ENCODE assay signal across 8 cellular contexts in genomic region chr16:23509763-23510153, GRCh38. TPM values are rescaled to one million over a fixed set of nuclear protein-coding genes. Genes with fewer than 3 reads are reported as not detected.
A peak's percentile ranks its signal among the peaks of the same experiment; 100 is the strongest.
DNase-seq lines count a peak whose midpoint lies in the region; ATAC-seq and TF ChIP-seq lines count a peak whose summit lies in the region.

No MANE protein-coding gene starts in this region.

- peak; percentile 9 for ATAC-seq in GM18502 (IDR thresholded peaks at IDR 0.05; ENCODE audit: poor library complexity, unreplicated experiment)
- ATAC-seq in HG03196 (IDR thresholded peaks at IDR 0.05; ENCODE audit: unreplicated experiment), result peak; percentile 1
- peak; percentile 16 for ATAC-seq in lung (ENCODE audit: insufficient read depth, low FRiP score)
- ATAC-seq in thoracic aorta (ENCODE audit: insufficient number of reproducible peaks, low FRiP score, low read depth), result no peak

- intact Hi-C loops in dorsolateral prefrontal cortex (cut with DNase I), result loop anchor here in 1 of 2 donors (5.0 to 10.0 kb wide), 2 partner anchors 48 to 55 kb away; partner anchors contain the start of genes COG7, EARS2 and UBFD1

- DNase-seq in T-helper 2 cell (peak in 3 of 5 experiments; percentile 11 to 87 (median 65)), dorsolateral prefrontal cortex (peak in 1 of 10 donors; percentile 33), lung (ENCODE audit: low spot score) (no peak), thoracic aorta (ENCODE audit: low spot score) (no peak), NCI-H2029 treated with DMSO at 0.1 percent for 48 hours (lab: John Stamatoyannopoulos, UW) (no peak), dedifferentiated amniotic fluid mesenchymal stem cell (ENCODE audit: extremely low spot score) (no peak)

- H3K36me3 ChIP-seq in lung (ENCODE audit: control insufficient read depth in 2 of 2, insufficient read depth in 2 of 2, low read length in 2 of 2), result no peaks in the 10 kb centered on the region
- H3K36me3 ChIP-seq in thoracic aorta, result no peaks in the 10 kb centered on the region

- no peaks in the 10 kb centered on the region for H3K9me3 ChIP-seq in lung (ENCODE audit: control insufficient read depth in 2 of 2, insufficient read depth in 1 of 2, low read length in 1 of 2)
- H3K9me3 ChIP-seq in thoracic aorta, result no peaks in the 10 kb centered on the region

- WGBS in lung, 2 donors, result 0% methylated on average over 17 of the region's 17 CpGs

- H3K27ac ChIP-seq in dorsolateral prefrontal cortex, result peak overlapping the region in 54 of 59 donors; percentile 11 to 93 (median 76)
- H3K27ac ChIP-seq in lung (ENCODE audit: low read depth in 1 of 2, low read length in 1 of 2), result peak overlapping the region; percentile 91 to 92
- peak overlapping the region in 1 of 2 donors; percentile 64 for H3K27ac ChIP-seq in thoracic aorta

- TF ChIP-seq CTCF in dorsolateral prefrontal cortex (IDR thresholded peaks at IDR 0.05 in 54 of 56, conservative IDR thresholded peaks at IDR 0.05 in 2 of 56; ENCODE audit: low read depth in 1 of 56, partially characterized antibody in 56 of 56), result no peak
- no peak for TF ChIP-seq CTCF in lung (IDR thresholded peaks at IDR 0.05; ENCODE audit: control extremely low read depth, extremely low read depth)
- no peak for TF ChIP-seq CTCF in thoracic aorta (IDR thresholded peaks at IDR 0.05)

- H3K4me1 ChIP-seq in lung (ENCODE audit: control insufficient read depth in 2 of 2, insufficient read depth in 2 of 2, low read length in 2 of 2) (peaks cover 9 to 16% of the 10 kb centered on the region in 2 donors), thoracic aorta (ENCODE audit: control insufficient read depth in 1 of 2, low read depth in 2 of 2) (peaks cover 20 to 47% of the 10 kb centered on the region in 2 donors)

- H3K27me3 ChIP-seq in dorsolateral prefrontal cortex (no peaks in the 10 kb centered on the region), lung (ENCODE audit: control insufficient read depth, insufficient read depth) (no peaks in the 10 kb centered on the region), thoracic aorta (replicated peaks; ENCODE audit: insufficient read depth) (no peaks in the 10 kb centered on the region)

- H3K4me3 ChIP-seq in dorsolateral prefrontal cortex (peak overlapping the region; percentile 61 to 95 (median 76)), lung (peak overlapping the region; percentile 87), thoracic aorta (peak overlapping the region; percentile 79)

RNA-seq across cellular contexts. Expression of gene GGA2, which starts 0.5 kb away (rescaled TPM):
- total RNA-seq in dorsolateral prefrontal cortex (100 to 1,000 TPM in 19 of 120 experiments, 10 to 100 TPM in 101; 46.0 to 124 (median 85.7) TPM), lung (100 to 1,000 TPM in 1 of 2 donors, 10 to 100 TPM in 1; 88.5 to 118 TPM), thoracic aorta (10 to 100 TPM; 61.7 to 61.9 TPM)
- polyA plus RNA-seq in lung, result 10 to 100 TPM; 29.4 to 39.3 TPM

RNA-seq across cellular contexts. Expression of gene EARS2, which starts 47.4 kb away (rescaled TPM):
- total RNA-seq in dorsolateral prefrontal cortex, result 10 to 100 TPM; 20.1 to 47.2 (median 31.9) TPM
- total RNA-seq in lung, result 10 to 100 TPM; 25.2 to 25.7 TPM
- polyA plus RNA-seq in lung, result 10 to 100 TPM; 17.7 to 19.3 TPM
- 10 to 100 TPM; 26.3 to 29.8 TPM for total RNA-seq in thoracic aorta

RNA-seq across cellular contexts. Expression of gene UBFD1, which starts 47.8 kb away (rescaled TPM):
- total RNA-seq in dorsolateral prefrontal cortex (100 to 1,000 TPM in 1 of 120 experiments, 10 to 100 TPM in 119; 43.7 to 103 (median 69.8) TPM), lung (10 to 100 TPM; 48.8 to 61.4 TPM), thoracic aorta (10 to 100 TPM; 56.0 to 84.9 TPM)
- 10 to 100 TPM in 1 of 2 donors, 1 to 10 TPM in 1; 8.5 to 13.9 TPM for polyA plus RNA-seq in lung

RNA-seq across cellular contexts. Expression of gene COG7, which starts 56.8 kb away (rescaled TPM):
- 10 to 100 TPM; 22.6 to 48.1 (median 35.2) TPM for total RNA-seq in dorsolateral prefrontal cortex
- 10 to 100 TPM; 24.1 to 34.0 TPM for total RNA-seq in lung
- polyA plus RNA-seq in lung, result 10 to 100 TPM; 14.9 to 16.0 TPM
- 10 to 100 TPM; 27.8 to 37.6 TPM for total RNA-seq in thoracic aorta

Comparison
In these comparisons a context has a peak if more than half of its experiments do, and no peak if none do; other contexts are left out.
1. DNase-seq: peak in T-helper 2 cell (3 of 5); none in lung (single experiment), thoracic aorta (single experiment), NCI-H2029 treated with DMSO at 0.1 percent for 48 hours (single experiment) and dedifferentiated amniotic fluid mesenchymal stem cell (single experiment).
2. Peak in every context shown above with its lines, with median percentiles within 50 percentile points of each other: H3K4me3 ChIP-seq.